In genomic region chr6:88388589-88388988, GRCh38 we compare ENCODE assay signal across 34 cellular contexts.
"Had no signal": no experiment of that assay in that cellular context is flagged by ENCODE, and none has a peak within 500 bp of the region (broad histone marks: within the 10 kb centered on the region; RNA-seq: fewer than 3 reads in every experiment).

No MANE protein-coding gene starts in this region.

- H3K27me3 ChIP-seq: MG63 had no signal

- DNase-seq: Karpas-422, Kasumi-1, MG63, MM.1S, MV-4-11, NCI-H1048, NCI-H1092, NCI-H1092 treated with DMSO at 0.1 percent for 48 hours, NCI-H1105, NCI-H1105 treated with DMSO at 0.1 percent for 48 hours, NCI-H1417, NCI-H1417 treated with DMSO at 0.1 percent for 48 hours, NCI-H1436, NCI-H1436 treated with DMSO at 0.1 percent for 48 hours, NCI-H146, NCI-H1694, NCI-H1694 treated with DMSO at 0.1 percent for 48 hours, NCI-H187, NCI-H187 treated with DMSO at 0.1 percent for 48 hours, NCI-H1930, NCI-H2029, NCI-H2029 treated with DMSO at 0.1 percent for 48 hours, NCI-H2081, NCI-H2081 treated with DMSO at 0.1 percent for 48 hours, NCI-H2107, NCI-H2171, NCI-H2171 treated with DMSO at 0.1 percent for 48 hours, NCI-H2227 treated with DMSO at 0.1 percent for 48 hours, NCI-H226, NCI-H345, NCI-H446, NCI-H446 treated with DMSO at 0.1 percent for 48 hours, NCI-H510A, NCI-H510A treated with DMSO at 0.1 percent for 48 hours had no signal

- H3K36me3 ChIP-seq: MG63 had no signal

- H3K4me3 ChIP-seq: MG63 had no signal

- H3K9me3 ChIP-seq: MG63 had no signal
